11 cellular contexts compared by ENCODE assay signal in the genomic region with DNA sequence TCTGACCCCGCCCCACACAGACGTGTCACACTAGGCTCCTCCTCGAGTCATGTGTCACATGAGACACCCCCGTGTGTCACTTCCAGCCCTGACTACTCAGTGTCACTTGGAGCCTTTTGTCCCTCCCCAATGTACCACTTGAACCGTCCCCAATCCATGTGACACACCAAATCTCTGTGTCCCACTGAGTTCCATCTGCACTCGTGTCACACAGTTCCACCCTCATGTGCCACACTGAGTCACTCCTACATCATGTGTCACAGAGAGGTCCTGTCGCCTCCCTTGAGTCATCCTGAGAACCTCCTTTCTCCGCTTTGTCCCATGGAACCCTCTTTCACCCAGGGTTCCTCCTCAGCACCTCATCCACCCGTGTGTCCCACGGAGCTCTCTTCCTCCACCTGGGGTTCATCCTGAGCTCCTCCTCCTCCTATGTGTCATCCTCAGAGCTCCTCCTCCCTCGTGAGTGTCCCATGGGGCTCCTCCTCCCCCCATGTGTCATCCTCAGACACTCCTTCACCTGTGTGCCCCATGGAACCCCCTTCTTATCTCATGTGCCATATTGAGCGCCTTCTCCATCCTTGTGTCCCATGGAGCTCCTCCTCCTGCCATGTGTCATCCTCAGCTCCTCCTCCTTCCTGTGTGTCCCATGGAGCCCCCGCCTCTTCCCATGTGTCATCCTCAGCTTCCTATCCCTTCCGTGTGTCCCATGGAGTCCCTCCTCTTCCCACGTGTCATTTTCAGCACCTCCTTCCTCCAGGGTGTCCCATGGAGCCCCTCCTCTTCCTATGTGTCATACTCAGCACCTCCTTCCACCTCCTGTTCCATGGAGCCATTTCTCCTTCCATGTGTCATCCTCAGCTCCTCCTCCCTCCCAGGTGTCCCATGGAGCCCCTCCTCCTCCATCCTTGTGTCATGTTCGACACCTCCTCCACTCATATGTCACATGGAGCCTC. TPM values are rescaled to one million over a fixed set of nuclear protein-coding genes. Genes with fewer than 3 reads are reported as not detected.
DNase-seq lines count a peak whose midpoint lies in the region; ATAC-seq and TF ChIP-seq lines count a peak whose summit lies in the region.
"Had no signal": no experiment of that assay in that cellular context is flagged by ENCODE, and none has a peak within 500 bp of the region (broad histone marks: within the 10 kb centered on the region; RNA-seq: fewer than 3 reads in every experiment).

No MANE protein-coding gene starts in this region.

- H3K27me3 ChIP-seq in DND-41 (ENCODE audit: insufficient read depth, low read length, poor library complexity) (no peaks in the 10 kb centered on the region), osteoblast (ENCODE audit: insufficient read depth, low read length) (no peaks in the 10 kb centered on the region), thyroid gland (no peaks in the 10 kb centered on the region)
- H3K27me3 ChIP-seq: testis had no signal

- H3K9me3 ChIP-seq in DND-41 (ENCODE audit: insufficient read depth, low read length, severe bottlenecking) (no peaks in the 10 kb centered on the region), osteoblast (ENCODE audit: low read depth, low read length) (no peaks in the 10 kb centered on the region), thyroid gland (no peaks in the 10 kb centered on the region)
- H3K9me3 ChIP-seq: testis had no signal

- 80 to 82% methylated on average over 16 of the region's 16 CpGs for WGBS in thyroid gland, 2 donors

- intact Hi-C loops in thyroid gland (cut with DNase I): no loop called here

- H3K4me3 ChIP-seq in DND-41 (ENCODE audit: low read depth in 1 of 2, low read length in 2 of 2) (no peak overlapping the region), choroid plexus epithelial cell (ENCODE audit: low read depth, low read length) (no peak overlapping the region), osteoblast (ENCODE audit: insufficient read depth, low read length) (no peak overlapping the region), thyroid gland (replicated peaks in 1 of 3) (no peak overlapping the region)
- H3K4me3 ChIP-seq: testis had no signal

- H3K79me2 ChIP-seq in DND-41 (ENCODE audit: insufficient read depth, low read length): no peaks in the 10 kb centered on the region
- H3K79me2 ChIP-seq in osteoblast (ENCODE audit: insufficient read depth, low read length): peaks cover 55% of the 10 kb centered on the region

- H3K4me1 ChIP-seq in DND-41 (ENCODE audit: insufficient read depth, low read length) (no peaks in the 10 kb centered on the region), osteoblast (ENCODE audit: insufficient read depth, low read length) (no peaks in the 10 kb centered on the region), thyroid gland (no peaks in the 10 kb centered on the region)
- H3K4me1 ChIP-seq: testis had no signal

- H2AFZ ChIP-seq in DND-41 (ENCODE audit: low read depth, low read length) (no peak overlapping the region), osteoblast (ENCODE audit: low read length) (no peak overlapping the region)

- DNase-seq in DND-41: no peak
- peak; percentile 88 for DNase-seq in HT1080 (ENCODE audit: low read depth)
- DNase-seq in choroid plexus epithelial cell (ENCODE audit: low read depth): peak; percentile 54
- peak; percentile 88 for DNase-seq in osteoblast (ENCODE audit: insufficient read length, low spot score, missing footprints)
- DNase-seq in thyroid gland: no peak
- no peak for DNase-seq in NCI-H2171 treated with DMSO at 0.1 percent for 48 hours (lab: John Stamatoyannopoulos, UW)
- DNase-seq: activated CD4-positive, alpha-beta T cell treated with anti-CD3 and anti-CD28 coated beads, Interleukin-2, amount 50 U/mL, for 1 hour; NCI-H1417; testis had no signal

- 0 out of 2 replicates have a peak, but pooled peaks cover 4% of the 10 kb centered on the region for H4K20me1 ChIP-seq in DND-41 (ENCODE audit: insufficient read depth, low read length)
- H4K20me1 ChIP-seq in osteoblast (ENCODE audit: insufficient read depth, low read length): peaks cover 59% of the 10 kb centered on the region

- H3K36me3 ChIP-seq in DND-41 (ENCODE audit: insufficient read depth, low read length) (no peaks in the 10 kb centered on the region), osteoblast (ENCODE audit: insufficient read depth, low read length) (peaks cover 13% of the 10 kb centered on the region), thyroid gland (no peaks in the 10 kb centered on the region)

- no peak overlapping the region for H3K9ac ChIP-seq in DND-41 (ENCODE audit: low read depth, low read length)

- no peak overlapping the region for H3K27ac ChIP-seq in DND-41 (ENCODE audit: low read length)
- peak overlapping the region; percentile 13 for H3K27ac ChIP-seq in osteoblast (ENCODE audit: low read depth, low read length)
- no peak overlapping the region for H3K27ac ChIP-seq in thyroid gland
- H3K27ac ChIP-seq: testis had no signal

- ATAC-seq in DND-41 (ENCODE audit: insufficient read depth, low read depth) (peak; percentile 32; the same call in 1 of the 3 replicates), HG03521 (IDR thresholded peaks at IDR 0.05; ENCODE audit: unreplicated experiment) (no peak)

- TF ChIP-seq POLR2A in thyroid gland (IDR thresholded peaks at IDR 0.05): no peak

- TF ChIP-seq CTCF in DND-41 (IDR thresholded peaks at IDR 0.05; ENCODE audit: borderline replicate concordance, extremely low read depth, low read length, poor library complexity, severe bottlenecking) (no peak), choroid plexus epithelial cell (conservative IDR thresholded peaks at IDR 0.05; ENCODE audit: low read depth, low read length) (no peak), osteoblast (IDR thresholded peaks at IDR 0.05; ENCODE audit: extremely low read depth, low read depth, low read length) (no peak), thyroid gland (IDR thresholded peaks at IDR 0.05) (no peak)

- H3K4me2 ChIP-seq in DND-41 (ENCODE audit: insufficient read depth, low read length) (no peak overlapping the region), osteoblast (ENCODE audit: insufficient read depth, low read length) (no peak overlapping the region)

RNA-seq across cellular contexts. Expression of a gene that starts 32.0 kb away (rescaled TPM):
- 0.07 and 0.16 TPM in 2 replicates for total RNA-seq in HT1080 (2014; rRNA removed; shearing (Covaris generic))
- polyA plus RNA-seq in HT1080 (2015; cell fraction: cytosol; rRNA removed): 0.02 and 0.17 TPM in 2 replicates
- 0.13 and 0.28 TPM in 2 replicates for polyA plus RNA-seq in HT1080 (2015; cell fraction: nucleus; rRNA removed)
- not detected in 2 replicates for total RNA-seq in osteoblast
- total RNA-seq in thyroid gland: not detected
- total RNA-seq: myocyte had no signal

RNA-seq across cellular contexts. Expression of a gene that starts 45.6 kb away (rescaled TPM):
- not detected in 2 replicates for total RNA-seq in HT1080 (2014; rRNA removed; shearing (Covaris generic))
- polyA plus RNA-seq in HT1080 (2015; cell fraction: cytosol; rRNA removed): not detected in 2 replicates
- not detected in 2 replicates for polyA plus RNA-seq in HT1080 (2015; cell fraction: nucleus; rRNA removed)
- total RNA-seq in osteoblast (200 and 269 TPM in 2 replicates), thyroid gland (10 to 100 TPM in 2 of 4 donors, 1 to 10 TPM in 2; 6.0 to 23.7 (median 9.4) TPM)

Comparison
In these comparisons a context has a peak if more than half of its experiments do, and no peak if none do; other contexts are left out.
1. DNase-seq: peak in HT1080 (single experiment), choroid plexus epithelial cell (single experiment) and osteoblast (single experiment); none in DND-41 (single experiment), thyroid gland (0 of 2) and NCI-H2171 treated with DMSO at 0.1 percent for 48 hours (single experiment).